ENCODE assay signal across 8 cellular contexts in genomic region chr13:113001251-113002140, GRCh38.
DNase-seq lines count a peak whose midpoint lies in the region; ATAC-seq and TF ChIP-seq lines count a peak whose summit lies in the region.
"Had no signal": no experiment of that assay in that cellular context is flagged by ENCODE, and none has a peak within 500 bp of the region (broad histone marks: within the 10 kb centered on the region; RNA-seq: fewer than 3 reads in every experiment).

No MANE protein-coding gene starts in this region.

- peaks cover 27% of the 10 kb centered on the region for H3K27me3 ChIP-seq in RWPE2 (ENCODE audit: insufficient read depth, poor library complexity, severe bottlenecking)

- H3K36me3 ChIP-seq in RWPE2 (ENCODE audit: low read depth), result no peaks in the 10 kb centered on the region

- in situ Hi-C loops in KBM-7 (cut with MboI; ENCODE audit: low pct_unique_long_range_greater_than_20kb, low sequenced_read_pairs), result no loop called here

- H3K4me3 ChIP-seq in RWPE2 (ENCODE audit: severe bottlenecking), result no peak overlapping the region

- H3K4me1 ChIP-seq in RWPE2 (ENCODE audit: insufficient read depth, poor library complexity, severe bottlenecking), result no peaks in the 10 kb centered on the region

- CTCF ChIA-PET in activated naive CD4-positive, alpha-beta T cell treated with anti-CD3 and anti-CD28 coated beads, Interleukin-2, amount 10 ng/mL, durations not matched to agents 7 days and 5 days (lab: Charles Lee), result no interaction called here

- H3K27ac ChIP-seq in RWPE2 (ENCODE audit: poor library complexity, severe bottlenecking), result no peak overlapping the region
- H3K27ac ChIP-seq: epithelial cell of prostate had no signal

- ATAC-seq in RWPE2 (ENCODE audit: low read depth) (peak; percentile 32; the same call in 2 of the 3 replicates), HG03280 (IDR thresholded peaks at IDR 0.05; ENCODE audit: unreplicated experiment) (no peak)
- peak; percentile 8 for ATAC-seq in stimulated activated naive CD8-positive, alpha-beta T cell treated with anti-CD3 and anti-CD28 coated beads, Interleukin-15, Interleukin-2, amounts not matched to agents 100 U/mL and 50 U/mL, for 24 hours

- DNase-seq in KBM-7 (peak; percentile 18), RWPE2 (ENCODE audit: low spot score) (no peak), hypothalamus (lab: John Stamatoyannopoulos, UW) (peak in 45 of 51 donors; percentile 22 to 85 (median 64)), RKO (ENCODE audit: low spot score) (no peak)
- DNase-seq in stimulated activated naive CD8-positive, alpha-beta T cell treated with anti-CD3 and anti-CD28 coated beads, Interleukin-15, Interleukin-2, amounts not matched to agents 100 U/mL and 50 U/mL, for 24 hours, result no peak
- DNase-seq in activated naive CD4-positive, alpha-beta T cell treated with anti-CD3 and anti-CD28 coated beads, Interleukin-2, amount 10 ng/mL, durations not matched to agents 7 days and 5 days, result no peak

- H3K9me3 Mint-ChIP-seq in activated naive CD4-positive, alpha-beta T cell treated with anti-CD3 and anti-CD28 coated beads, Interleukin-2, amount 10 ng/mL, durations not matched to agents 7 days and 5 days, result peaks cover 9% of the 10 kb centered on the region

- TF ChIP-seq CTCF in RWPE2 (IDR thresholded peaks at IDR 0.05; ENCODE audit: poor library complexity, severe bottlenecking), result no peak

- peaks cover 51% of the 10 kb centered on the region for H3K27me3 Mint-ChIP-seq in activated naive CD4-positive, alpha-beta T cell treated with anti-CD3 and anti-CD28 coated beads, Interleukin-2, amount 10 ng/mL, durations not matched to agents 7 days and 5 days

- H3K36me3 Mint-ChIP-seq in activated naive CD4-positive, alpha-beta T cell treated with anti-CD3 and anti-CD28 coated beads, Interleukin-2, amount 10 ng/mL, durations not matched to agents 7 days and 5 days, result no peaks in the 10 kb centered on the region

- no peaks in the 10 kb centered on the region for H3K4me1 Mint-ChIP-seq in activated naive CD4-positive, alpha-beta T cell treated with anti-CD3 and anti-CD28 coated beads, Interleukin-2, amount 10 ng/mL, durations not matched to agents 7 days and 5 days

- no peaks in the 10 kb centered on the region for H3K9me3 ChIP-seq in RWPE2 (ENCODE audit: severe bottlenecking)

- H3K4me3 Mint-ChIP-seq in activated naive CD4-positive, alpha-beta T cell treated with anti-CD3 and anti-CD28 coated beads, Interleukin-2, amount 10 ng/mL, durations not matched to agents 7 days and 5 days, result no peak overlapping the region

- no peak overlapping the region for H3K27ac Mint-ChIP-seq in activated naive CD4-positive, alpha-beta T cell treated with anti-CD3 and anti-CD28 coated beads, Interleukin-2, amount 10 ng/mL, durations not matched to agents 7 days and 5 days

Comparison
In these comparisons a context has a peak if more than half of its experiments do, and no peak if none do; other contexts are left out.
1. DNase-seq: peak in KBM-7 (single experiment) and hypothalamus (45 of 51); none in RWPE2 (single experiment), stimulated activated naive CD8-positive, alpha-beta T cell treated with anti-CD3 and anti-CD28 coated beads, Interleukin-15, Interleukin-2, amounts not matched to agents 100 U/mL and 50 U/mL, for 24 hours (single experiment), RKO (single experiment) and activated naive CD4-positive, alpha-beta T cell treated with anti-CD3 and anti-CD28 coated beads, Interleukin-2, amount 10 ng/mL, durations not matched to agents 7 days and 5 days (single experiment).